Comparison of ENCODE assay signal across 8 cellular contexts in the genomic region with DNA sequence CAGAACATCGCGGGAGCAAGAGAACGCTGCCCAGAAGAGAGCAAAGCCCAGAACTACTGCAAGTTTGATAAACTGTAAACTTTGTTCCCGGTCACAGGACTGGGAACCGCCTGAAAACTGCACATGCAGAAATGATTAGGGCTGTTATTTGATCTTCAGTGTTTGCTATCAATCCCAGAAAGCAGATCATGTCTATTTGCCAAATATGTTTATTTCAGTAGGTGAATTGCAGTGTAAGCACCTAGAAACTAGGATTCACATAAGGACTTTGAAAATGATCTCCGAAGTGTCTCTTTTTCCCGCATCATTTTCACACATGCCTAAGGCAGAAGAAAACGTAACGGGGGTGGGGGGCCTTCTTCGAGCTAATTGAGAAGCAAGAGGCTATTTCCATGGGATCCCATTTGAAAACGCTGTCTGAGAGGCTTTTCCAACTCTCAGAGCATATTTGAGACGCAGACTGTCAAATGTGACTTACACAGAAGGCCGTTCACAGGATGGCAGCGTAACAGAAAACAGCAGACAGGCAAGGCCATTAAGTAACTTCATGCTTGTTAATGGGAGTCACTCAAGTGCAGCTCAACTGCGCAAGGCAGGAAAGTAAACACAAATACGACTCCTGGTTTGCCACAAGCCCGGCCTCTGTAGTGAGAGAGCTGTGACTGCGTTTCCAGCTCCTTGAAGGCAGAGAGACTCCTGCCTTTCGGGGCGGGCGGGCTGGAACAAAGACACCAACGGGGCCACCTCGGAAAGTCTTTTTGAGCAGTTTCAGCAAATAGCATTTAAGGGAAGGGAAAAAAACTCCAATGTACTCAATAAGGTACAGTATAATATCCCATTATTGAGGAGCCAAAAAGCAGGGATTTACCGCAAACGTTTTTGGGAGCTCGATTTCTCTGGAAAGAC.
DNase-seq lines count a peak whose midpoint lies in the region; ATAC-seq and TF ChIP-seq lines count a peak whose summit lies in the region.

No MANE protein-coding gene starts in this region.

- H3K27ac ChIP-seq in lower lobe of right lung (peak overlapping the region; percentile 64), upper lobe of left lung (peak overlapping the region; percentile 35 to 54 (median 42))

- peak overlapping the region; percentile 1; the same call in 1 of the 2 replicates for H3K4me3 ChIP-seq in GM12864 (ENCODE audit: low read depth, low read length)
- H3K4me3 ChIP-seq in lower lobe of right lung = peak overlapping the region; percentile 17
- no peak overlapping the region for H3K4me3 ChIP-seq in upper lobe of left lung

- DNase-seq in GM12864 (ENCODE audit: low read depth) = peak; percentile 70
- DNase-seq in NCI-H460 (ENCODE audit: extremely low read depth, low read depth) = peak; percentile 90
- no peak for DNase-seq in chondrocyte (ENCODE audit: low spot score)
- peak; percentile 60 for DNase-seq in lower lobe of right lung
- peak in 1 of 2 donors; percentile 86 for DNase-seq in upper lobe of left lung
- DNase-seq in dermis blood vessel endothelial cell = no peak
- no peak for DNase-seq in stimulated activated CD4-positive, alpha-beta T cell treated with anti-CD3 and anti-CD28 coated beads, Interleukin-4, amount 100 ng/mL, for 24 hours

- no peaks in the 10 kb centered on the region for H3K36me3 Mint-ChIP-seq in chondrocyte (ENCODE audit: low read depth)

- peak; percentile 89 to 94 for ATAC-seq in lower lobe of right lung
- ATAC-seq in upper lobe of left lung (ENCODE audit: low FRiP score in 2 of 2) = peak; percentile 76 to 92
- ATAC-seq in GM21786 (IDR thresholded peaks at IDR 0.05; ENCODE audit: unreplicated experiment) = no peak

- H3K27me3 Mint-ChIP-seq in chondrocyte (ENCODE audit: low read depth) = no peaks in the 10 kb centered on the region

- intact Hi-C loops in lower lobe of right lung (cut with DNase I) = no loop called here

- peak in 2 of 4 donors; percentile 25 to 51 for TF ChIP-seq POLR2A in upper lobe of left lung (IDR thresholded peaks at IDR 0.05)

- H3K4me1 Mint-ChIP-seq in chondrocyte (ENCODE audit: low read depth) = peaks cover 77% of the 10 kb centered on the region

- peaks cover 42% of the 10 kb centered on the region for H3K4me1 ChIP-seq in lower lobe of right lung
- peaks cover 29 to 40% (median 37%) of the 10 kb centered on the region in 4 donors for H3K4me1 ChIP-seq in upper lobe of left lung

- H3K36me3 ChIP-seq in lower lobe of right lung (no peaks in the 10 kb centered on the region), upper lobe of left lung (no peaks in the 10 kb centered on the region)

- no peaks in the 10 kb centered on the region for H3K9me3 Mint-ChIP-seq in chondrocyte (ENCODE audit: low read depth)

- H3K9me3 ChIP-seq in lower lobe of right lung = no peaks in the 10 kb centered on the region
- H3K9me3 ChIP-seq in upper lobe of left lung = no peaks in the 10 kb centered on the region

- TF ChIP-seq CTCF in GM12864 (IDR thresholded peaks at IDR 0.05; ENCODE audit: low read depth, low read length, missing control alignments) (no peak), chondrocyte (IDR thresholded peaks at IDR 0.05) (no peak), lower lobe of right lung (IDR thresholded peaks at IDR 0.05) (no peak), upper lobe of left lung (IDR thresholded peaks at IDR 0.05) (no peak)

- TF ChIP-seq EP300 in upper lobe of left lung (IDR thresholded peaks at IDR 0.05) = no peak

- H3K27ac Mint-ChIP-seq in chondrocyte (ENCODE audit: unreplicated experiment) = peak overlapping the region; percentile 94

- H3K4me3 Mint-ChIP-seq in chondrocyte (ENCODE audit: unreplicated experiment) = peak overlapping the region; percentile 70

- H3K27me3 ChIP-seq in lower lobe of right lung (ENCODE audit: low read depth) (no peaks in the 10 kb centered on the region), upper lobe of left lung (no peaks in the 10 kb centered on the region)

- 52 to 61% methylated on average over 26 of the region's 26 CpGs for WGBS in upper lobe of left lung, 2 donors

Comparison
In these comparisons a context has a peak if more than half of its experiments do, and no peak if none do; other contexts are left out.
1. DNase-seq: peak in GM12864 (single experiment), NCI-H460 (single experiment) and lower lobe of right lung (single experiment); none in chondrocyte (single experiment), dermis blood vessel endothelial cell (single experiment) and stimulated activated CD4-positive, alpha-beta T cell treated with anti-CD3 and anti-CD28 coated beads, Interleukin-4, amount 100 ng/mL, for 24 hours (single experiment).
2. H3K4me3 ChIP-seq: peak in GM12864 (single experiment) and lower lobe of right lung (single experiment); none in upper lobe of left lung (0 of 4).